In the genomic region with DNA sequence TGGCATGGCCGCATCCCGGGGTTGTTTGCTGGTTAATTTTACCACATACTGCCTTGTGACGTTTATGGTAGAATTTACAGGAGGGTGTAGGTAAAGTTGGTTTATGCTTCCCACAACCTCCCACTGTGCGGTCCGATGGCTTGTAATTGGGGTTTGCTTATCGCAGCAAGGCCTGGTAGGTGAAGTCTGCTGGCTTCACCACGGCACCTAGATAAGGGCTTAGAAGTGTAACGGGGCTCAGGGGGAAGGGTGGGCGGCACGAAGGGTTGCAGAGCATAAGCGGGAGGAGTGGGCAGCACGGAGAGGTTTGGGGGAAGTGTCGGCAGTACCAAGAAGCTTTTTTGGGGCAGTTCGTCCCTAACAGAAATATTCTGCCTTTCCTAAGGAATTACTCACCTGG, we compare ENCODE assay signal across 24 cellular contexts. TPM values are rescaled to one million over a fixed set of nuclear protein-coding genes. Genes with fewer than 3 reads are reported as not detected.
"Had no signal": no experiment of that assay in that cellular context is flagged by ENCODE, and none has a peak within 500 bp of the region (broad histone marks: within the 10 kb centered on the region; RNA-seq: fewer than 3 reads in every experiment).

No MANE protein-coding gene starts in this region.

- H3K9me3 ChIP-seq: heart left ventricle, neutrophil, sigmoid colon, stomach, thoracic aorta, transverse colon had no signal

- FAIRE-seq: frontal cortex had no signal

- ATAC-seq: esophagus mucosa; heart left ventricle; left colon; natural killer cell treated with Interleukin-12 subunit alpha and Interleukin-12 subunit beta and Interleukin-15 and Interleukin-18, amount 100 ng/mL, for 72 hours had no signal

- H3K27ac ChIP-seq: heart left ventricle, neutrophil, sigmoid colon, skin epidermis, thoracic aorta, transverse colon had no signal

- H3K27me3 ChIP-seq: neutrophil, sigmoid colon, stomach, transverse colon had no signal

- DNase-seq: central memory CD4-positive, alpha-beta T cell; heart left ventricle; hippocampal formation; left colon; mammary epithelial cell; sigmoid colon; stimulated activated CD4-positive, alpha-beta T cell treated with anti-CD3 and anti-CD28 coated beads, Interleukin-2, amount 100 ng/mL, for 24 hours; stimulated activated CD4-positive, alpha-beta T cell treated with anti-CD3 and anti-CD28 coated beads, Interleukin-4, amount 100 ng/mL, for 4 hours; stimulated activated naive CD4-positive, alpha-beta T cell; stomach; substantia nigra; transverse colon had no signal

- H3K4me3 ChIP-seq: heart left ventricle, sigmoid colon, skin epidermis, stomach, thoracic aorta, transverse colon had no signal

- H3K36me3 ChIP-seq: heart left ventricle, neutrophil, sigmoid colon, stomach, thoracic aorta, transverse colon had no signal

RNA-seq across cellular contexts. Expression of a gene that starts 52.2 kb away (rescaled TPM):
- total RNA-seq: glomerular endothelial cell; kidney epithelial cell; mesothelial cell of epicardium; natural killer cell treated with Interleukin-12 subunit alpha and Interleukin-12 subunit beta and Interleukin-15 and Interleukin-18, amount 100 ng/mL, for 72 hours; osteoblast; pulmonary artery endothelial cell had no signal
- polyA plus RNA-seq: fibroblast of lung had no signal
